In the genomic region with DNA sequence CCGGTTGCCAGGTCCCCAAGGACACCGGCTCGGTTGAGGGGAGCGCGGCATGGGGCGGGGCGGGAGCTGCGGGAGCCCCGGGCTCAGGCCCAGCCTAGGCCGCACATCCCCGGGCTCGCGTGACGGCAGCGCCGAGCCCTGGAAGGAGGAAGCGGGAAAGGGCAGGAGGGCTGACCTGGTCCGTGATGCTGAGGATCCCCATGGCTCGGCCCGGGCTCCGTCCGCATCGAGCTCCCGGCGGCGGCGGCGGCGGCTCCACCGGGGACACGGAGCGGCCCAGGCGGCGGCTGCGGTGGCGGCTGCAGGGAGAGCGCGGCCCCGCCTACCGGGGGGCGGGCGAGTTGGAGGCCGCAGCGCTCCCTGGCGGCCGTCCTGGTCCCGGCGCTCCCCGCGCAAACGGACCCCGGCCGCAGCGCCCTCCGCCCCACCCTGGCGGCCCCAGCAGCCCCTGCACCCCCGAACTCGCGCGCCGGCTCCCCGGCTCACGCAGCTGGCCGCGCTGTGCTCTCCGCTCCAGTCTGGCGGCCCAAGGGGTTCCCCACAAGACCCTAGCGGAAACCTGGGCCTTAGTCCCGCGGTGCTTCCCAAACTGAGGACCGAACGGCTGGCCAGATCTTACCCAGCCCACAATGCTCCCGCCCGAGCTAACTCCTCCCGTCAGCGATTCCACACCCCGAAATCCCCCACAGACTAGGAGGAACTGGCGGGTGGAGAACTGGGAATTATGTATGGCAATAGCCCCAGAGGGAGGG, we compare ENCODE assay signal across 8 cellular contexts. TPM values are rescaled to one million over a fixed set of nuclear protein-coding genes. Genes with fewer than 3 reads are reported as not detected.
DNase-seq lines count a peak whose midpoint lies in the region; TF ChIP-seq lines count a peak whose summit lies in the region.

A gene (minus strand): TSS at position 317 of the 752 bp plus-strand sequence. CDS start 115 bp downstream, at position 202.

- H3K9me3 ChIP-seq in osteoblast (ENCODE audit: low read depth, low read length) (no peaks in the 10 kb centered on the region), testis (no peaks in the 10 kb centered on the region)

- peak within 1 kb of the TSS; percentile 73 for H2AFZ ChIP-seq in osteoblast (ENCODE audit: low read length)

- H4K20me1 ChIP-seq in osteoblast (ENCODE audit: insufficient read depth, low read length) = peaks cover 41% of the 10 kb centered on the region

- H3K27me3 ChIP-seq in GM06990 (replicated peaks; ENCODE audit: control insufficient read depth, insufficient read depth, low read length) (no peaks in the 10 kb centered on the region), H7 (ENCODE audit: control insufficient read depth, insufficient read depth, low read length) (no peaks in the 10 kb centered on the region), osteoblast (ENCODE audit: insufficient read depth, low read length) (no peaks in the 10 kb centered on the region), testis (no peaks in the 10 kb centered on the region)

- H3K4me1 ChIP-seq in osteoblast (ENCODE audit: insufficient read depth, low read length) = peaks cover 37% of the 10 kb centered on the region
- peaks cover 14% of the 10 kb centered on the region for H3K4me1 ChIP-seq in testis

- DNase-seq in GM06990 (ENCODE audit: extremely low read depth, insufficient read length) (peak; percentile 88), H7 (peak; percentile 99), M059J (ENCODE audit: low read depth) (peak; percentile 72), SK-N-DZ (ENCODE audit: low spot score) (peak; percentile 62), glomerular visceral epithelial cell (ENCODE audit: extremely low spot score) (peak; percentile 72), osteoblast (ENCODE audit: insufficient read length, low spot score, missing footprints) (peak; percentile 99), testis (peak; percentile 78)
- peak; percentile 85 for DNase-seq in activated naive CD4-positive, alpha-beta T cell treated with anti-CD3 and anti-CD28 coated beads, Interleukin-2, amount 50 U/mL, for 16 hours

- no peak for TF ChIP-seq POLR2A in testis (IDR thresholded peaks at IDR 0.05)

- H3K79me2 ChIP-seq in osteoblast (ENCODE audit: insufficient read depth, low read length) = peaks cover 48% of the 10 kb centered on the region

- H3K4me2 ChIP-seq in osteoblast (ENCODE audit: insufficient read depth, low read length) = peak within 1 kb of the TSS; percentile 90

- TF ChIP-seq CTCF in GM06990 (IDR thresholded peaks at IDR 0.05; ENCODE audit: insufficient read depth, low read length, poor library complexity, severe bottlenecking) (no peak), osteoblast (IDR thresholded peaks at IDR 0.05; ENCODE audit: extremely low read depth, low read depth, low read length) (peak; percentile 37), testis (IDR thresholded peaks at IDR 0.05) (peak; percentile 60 to 79 (median 68))

- peaks cover 23% of the 10 kb centered on the region for H3K36me3 ChIP-seq in GM06990 (ENCODE audit: control insufficient read depth, insufficient read depth, low read length)
- H3K36me3 ChIP-seq in H7 (replicated peaks; ENCODE audit: control insufficient read depth, insufficient read depth, low read length) = peaks cover 32% of the 10 kb centered on the region
- peaks cover 34% of the 10 kb centered on the region for H3K36me3 ChIP-seq in osteoblast (ENCODE audit: insufficient read depth, low read length)
- no peaks in the 10 kb centered on the region for H3K36me3 ChIP-seq in testis (ENCODE audit: low read depth, missing control alignments)

- intact Hi-C loops in testis (cut with DNase I; ENCODE audit: low total_unique reads) = no loop called here

- peak within 1 kb of the TSS; percentile 78 for H3K27ac ChIP-seq in osteoblast (ENCODE audit: low read depth, low read length)
- H3K27ac ChIP-seq in testis = peak within 1 kb of the TSS; percentile 81 to 92

- WGBS in testis, 2 donors = 0 to 1% methylated on average over 9 to 73 of the region's 78 CpGs

- peak within 1 kb of the TSS; percentile 84 for H3K4me3 ChIP-seq in GM06990 (replicated peaks; ENCODE audit: low read depth, low read length)
- H3K4me3 ChIP-seq in H7 (ENCODE audit: insufficient read depth, low read depth, low read length) = peak within 1 kb of the TSS; percentile 90
- H3K4me3 ChIP-seq in osteoblast (ENCODE audit: insufficient read depth, low read length) = peak within 1 kb of the TSS; percentile 94
- H3K4me3 ChIP-seq in testis = peak within 1 kb of the TSS; percentile 87 to 93

RNA-seq across cellular contexts. Expression of the gene that starts here (rescaled TPM):
- 11.2 and 13.7 TPM in 2 replicates for total RNA-seq in H7 (2014; rRNA removed; shearing (Covaris generic))
- total RNA-seq in M059J (2014; rRNA removed; shearing (Covaris generic)) = 15.8 and 19.2 TPM in 2 replicates
- 8.1 and 13.8 TPM in 2 replicates for polyA plus RNA-seq in SK-N-DZ (2014; cell fraction: cytosol; rRNA removed)
- polyA plus RNA-seq in SK-N-DZ (2014; cell fraction: nucleus; rRNA removed) = 17.8 and 30.9 TPM in 2 replicates
- 17.7 and 18.8 TPM in 2 replicates for total RNA-seq in osteoblast
- total RNA-seq in testis = 10 to 100 TPM; 26.8 to 32.3 TPM
- 20.1 TPM for polyA plus RNA-seq in testis (ENCODE audit: insufficient read depth, low read depth, low replicate concordance)

Comparison
In these comparisons a context has a peak if more than half of its experiments do, and no peak if none do; other contexts are left out.
1. Peak in every context shown above with its lines: DNase-seq, H3K4me3 ChIP-seq and H3K27ac ChIP-seq.